Comparison of ENCODE assay signal across 9 cellular contexts in the genomic region with DNA sequence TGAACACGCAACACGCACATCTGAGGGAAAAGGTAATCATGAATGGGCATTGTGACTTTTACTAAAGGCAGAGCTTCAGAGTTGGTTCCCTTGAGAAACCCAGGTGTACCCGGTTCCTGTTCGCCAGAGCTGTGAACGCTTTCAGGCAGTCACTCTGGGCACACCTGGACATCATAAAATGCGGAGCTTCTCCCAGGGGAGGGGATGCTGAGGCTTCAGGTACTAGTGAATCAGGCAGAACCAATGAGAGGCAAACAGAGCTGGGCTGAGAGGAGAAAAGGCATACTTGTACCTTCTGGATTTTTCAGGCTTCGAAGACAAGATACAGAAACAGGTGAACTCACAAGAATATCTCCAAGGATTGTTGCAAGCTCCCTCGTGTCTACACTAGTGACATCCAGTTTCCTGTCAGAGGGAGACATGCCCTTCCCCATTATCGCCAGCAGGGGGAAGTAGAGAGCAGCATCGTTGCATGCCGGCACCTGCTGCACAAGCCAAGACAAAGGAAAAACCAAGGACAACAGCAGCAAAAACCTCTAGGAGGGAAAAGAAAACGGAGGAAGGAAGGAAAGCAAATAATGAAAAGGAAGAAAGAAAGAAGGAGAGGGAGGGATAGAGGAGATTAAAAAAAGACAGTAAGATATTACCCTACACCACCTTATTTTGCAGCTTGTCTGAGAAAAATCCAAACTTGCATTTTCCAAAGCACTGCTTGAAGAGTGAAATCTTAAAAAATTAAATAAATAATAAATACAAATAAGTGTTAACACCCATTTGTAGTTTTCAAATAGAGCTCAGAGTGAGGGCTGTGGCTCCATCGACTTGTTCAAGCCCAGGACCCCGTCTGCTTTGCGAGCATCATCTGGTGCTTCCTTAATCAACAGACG. TPM values are rescaled to one million over a fixed set of nuclear protein-coding genes. Genes with fewer than 3 reads are reported as not detected.
A peak's percentile ranks its signal among the peaks of the same experiment; 100 is the strongest.
DNase-seq lines count a peak whose midpoint lies in the region; ATAC-seq and TF ChIP-seq lines count a peak whose summit lies in the region.
"Had no signal": no experiment of that assay in that cellular context is flagged by ENCODE, and none has a peak within 500 bp of the region (broad histone marks: within the 10 kb centered on the region; RNA-seq: fewer than 3 reads in every experiment).

No MANE protein-coding gene starts in this region.

- ATAC-seq in HG03521 (IDR thresholded peaks at IDR 0.05; ENCODE audit: unreplicated experiment) (peak; percentile 43), GM21423 (IDR thresholded peaks at IDR 0.05; ENCODE audit: unreplicated experiment) (no peak)

- DNase-seq in NCI-H774 (lab: John Stamatoyannopoulos, UW) (peak; percentile 76), ecto neural progenitor cell (ENCODE audit: low spot score) (peak; percentile 85), lung microvascular endothelial cell (ENCODE audit: low read depth in 2 of 2) (peak; percentile 73)
- DNase-seq in activated CD4-positive, alpha-beta T cell treated with anti-CD3 and anti-CD28 coated beads, Interleukin-2, amount 50 U/mL, for 48 hours: peak; percentile 79 to 86
- peak; percentile 17 to 50 for DNase-seq in stimulated activated CD8-positive, alpha-beta memory T cell treated with anti-CD3 and anti-CD28 coated beads, Interleukin-15, amount 100 ng/mL, for 4 hours (ENCODE audit: low read depth in 2 of 2)

- peak; percentile 97 for TF ChIP-seq CTCF in GM12872 (IDR thresholded peaks at IDR 0.05; ENCODE audit: insufficient read depth, low read depth, low read length)

RNA-seq across cellular contexts. Expression of a gene that starts 2.0 kb away (rescaled TPM):
- not detected in 2 replicates for total RNA-seq in lung microvascular endothelial cell
- total RNA-seq: temporal lobe had no signal

RNA-seq across cellular contexts. Expression of a gene that starts 25.4 kb away (rescaled TPM):
- not detected in 2 replicates for total RNA-seq in lung microvascular endothelial cell
- total RNA-seq: temporal lobe had no signal

RNA-seq across cellular contexts. Expression of a gene that starts 44.3 kb away (rescaled TPM):
- total RNA-seq in lung microvascular endothelial cell: 36.8 and 60.7 TPM in 2 replicates

RNA-seq across cellular contexts. Expression of a gene that starts 47.7 kb away (rescaled TPM):
- total RNA-seq in lung microvascular endothelial cell: 12.9 and 17.3 TPM in 2 replicates

RNA-seq across cellular contexts. Expression of a gene that starts 51.0 kb away (rescaled TPM):
- not detected in 2 replicates for total RNA-seq in lung microvascular endothelial cell
- total RNA-seq: temporal lobe had no signal

Comparison
In these comparisons a context has a peak if more than half of its experiments do, and no peak if none do; other contexts are left out.
1. DNase-seq: peak in every context shown above with its lines; median percentile 85 in ecto neural progenitor cell; 82 in activated CD4-positive, alpha-beta T cell treated with anti-CD3 and anti-CD28 coated beads, Interleukin-2, amount 50 U/mL, for 48 hours; 76 in NCI-H774; 73 in lung microvascular endothelial cell; 34 in stimulated activated CD8-positive, alpha-beta memory T cell treated with anti-CD3 and anti-CD28 coated beads, Interleukin-15, amount 100 ng/mL, for 4 hours.